ENCODE assay signal across 13 cellular contexts in the genomic region with DNA sequence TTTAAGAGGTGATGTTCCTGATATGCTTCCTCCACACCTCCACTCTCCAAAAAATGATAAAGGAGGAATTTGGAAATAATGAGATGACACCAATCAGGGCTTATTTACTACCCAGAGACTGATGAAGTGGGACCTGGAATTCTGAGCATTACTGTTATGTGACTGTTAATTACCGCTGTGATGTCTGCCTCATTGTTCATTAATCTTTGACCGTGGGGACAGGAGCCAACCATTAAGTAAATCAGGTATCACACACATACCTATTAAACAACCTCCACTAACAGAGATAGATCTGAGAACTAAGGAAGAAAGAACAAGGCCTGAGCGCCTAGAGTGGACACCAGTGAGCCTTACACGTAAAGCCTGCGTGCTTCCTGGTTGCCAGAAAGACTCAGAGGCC. TPM values are rescaled to one million over a fixed set of nuclear protein-coding genes. Genes with fewer than 3 reads are reported as not detected.
DNase-seq lines count a peak whose midpoint lies in the region; ATAC-seq and TF ChIP-seq lines count a peak whose summit lies in the region.
"Had no signal": no experiment of that assay in that cellular context is flagged by ENCODE, and none has a peak within 500 bp of the region (broad histone marks: within the 10 kb centered on the region; RNA-seq: fewer than 3 reads in every experiment).

No MANE protein-coding gene starts in this region.

- peaks cover 45% of the 10 kb centered on the region for H3K4me1 ChIP-seq in ACC112 (ENCODE audit: control insufficient read depth, insufficient read depth, low read length, unreplicated experiment)
- peaks cover 7% of the 10 kb centered on the region for H3K4me1 ChIP-seq in mesenchymal stem cell (ENCODE audit: control insufficient read depth, insufficient read depth, low read depth, low read length)

- ATAC-seq in HG02840 (IDR thresholded peaks at IDR 0.05; ENCODE audit: low FRiP score, unreplicated experiment) = no peak
- ATAC-seq in GM21786 (IDR thresholded peaks at IDR 0.05; ENCODE audit: unreplicated experiment) = no peak
- ATAC-seq: HCT116 had no signal

- no peak overlapping the region for H2BK12ac ChIP-seq in mesenchymal stem cell (ENCODE audit: low read length in 2 of 2)

- H3K27ac ChIP-seq in ACC112 (ENCODE audit: low read depth, low read length) (peak overlapping the region; percentile 78), WERI-Rb-1 (no peak overlapping the region), mesenchymal stem cell (ENCODE audit: low read length, poor library complexity, severe bottlenecking) (no peak overlapping the region)
- H3K27ac ChIP-seq: 22Rv1 had no signal

- H2AFZ ChIP-seq in ACC112 (ENCODE audit: low read length, unreplicated experiment) (no peak overlapping the region), mesenchymal stem cell (ENCODE audit: low read depth, low read length) (no peak overlapping the region)

- H3K9ac ChIP-seq in mesenchymal stem cell (ENCODE audit: low read length) = peak overlapping the region; percentile 56

- no peak overlapping the region for H2BK15ac ChIP-seq in mesenchymal stem cell (ENCODE audit: low read depth, poor library complexity, severe bottlenecking)

- H3K36me3 ChIP-seq in ACC112 (ENCODE audit: insufficient read depth, low read length) (no peaks in the 10 kb centered on the region), WERI-Rb-1 (no peaks in the 10 kb centered on the region), mesenchymal stem cell (ENCODE audit: control insufficient read depth in 1 of 2, insufficient read depth in 2 of 2, low read depth in 1 of 2, low read length in 2 of 2) (no peaks in the 10 kb centered on the region)

- no peak overlapping the region for H3K4me3 ChIP-seq in ACC112 (ENCODE audit: low read depth, low read length)
- H3K4me3 ChIP-seq in WERI-Rb-1 (ENCODE audit: low read depth, low read length) = no peak overlapping the region
- no peak overlapping the region for H3K4me3 ChIP-seq in mesenchymal stem cell (ENCODE audit: insufficient read depth in 1 of 2, low read depth in 1 of 2, low read length in 2 of 2)

- no peaks in the 10 kb centered on the region for H3K79me1 ChIP-seq in mesenchymal stem cell (replicated peaks; ENCODE audit: low read length, poor library complexity, severe bottlenecking)

- no peak overlapping the region for H3K4me2 ChIP-seq in mesenchymal stem cell (ENCODE audit: low read length, poor library complexity, severe bottlenecking)

- no peak overlapping the region for H3K18ac ChIP-seq in mesenchymal stem cell (ENCODE audit: low read depth in 1 of 2, low read length in 2 of 2)

- DNase-seq in WERI-Rb-1 (peak; percentile 23), mesenchymal stem cell (no peak), renal cortical epithelial cell (ENCODE audit: low read depth) (peak; percentile 33), SIG-M5 (lab: John Stamatoyannopoulos, UW) (no peak), NCI-H2196 treated with DMSO at 0.1 percent for 48 hours (lab: John Stamatoyannopoulos, UW; ENCODE audit: unreplicated experiment) (no peak)
- DNase-seq: C1 segment of cervical spinal cord; CD4-positive, alpha-beta T cell; DMS79 had no signal

- no peak overlapping the region for H3K14ac ChIP-seq in mesenchymal stem cell (ENCODE audit: low read length in 2 of 2)

- H3K9me3 ChIP-seq in WERI-Rb-1 (ENCODE audit: severe bottlenecking) = no peaks in the 10 kb centered on the region
- no peaks in the 10 kb centered on the region for H3K9me3 ChIP-seq in mesenchymal stem cell (ENCODE audit: control insufficient read depth, low read length)

- H3K27me3 ChIP-seq in ACC112 (ENCODE audit: insufficient read depth, low read length) (no peaks in the 10 kb centered on the region), WERI-Rb-1 (ENCODE audit: insufficient read depth, low read depth, severe bottlenecking) (no peaks in the 10 kb centered on the region), mesenchymal stem cell (ENCODE audit: control insufficient read depth in 1 of 2, insufficient read depth in 1 of 2, low read length in 2 of 2) (no peaks in the 10 kb centered on the region)

- no peak for TF ChIP-seq CTCF in WERI-Rb-1 (IDR thresholded peaks at IDR 0.05; ENCODE audit: low read depth, low read length)

- H3K23ac ChIP-seq in mesenchymal stem cell (ENCODE audit: low read length in 2 of 2) = no peak overlapping the region

- 86% methylated on average over 5 of the region's 5 CpGs for WGBS in mesenchymal stem cell

- H2BK120ac ChIP-seq in mesenchymal stem cell (ENCODE audit: low read depth, low read length) = no peak overlapping the region

- H3K4ac ChIP-seq in mesenchymal stem cell (ENCODE audit: low read depth in 1 of 2, low read length in 2 of 2) = no peak overlapping the region

- no peak overlapping the region for H4K91ac ChIP-seq in mesenchymal stem cell (ENCODE audit: low read length)

- H4K8ac ChIP-seq in mesenchymal stem cell (ENCODE audit: low read length) = no peak overlapping the region

- H2AK5ac ChIP-seq in mesenchymal stem cell (ENCODE audit: low read length, severe bottlenecking) = no peak overlapping the region

- no peak overlapping the region for H2BK5ac ChIP-seq in mesenchymal stem cell (ENCODE audit: low read depth, low read length, poor library complexity, severe bottlenecking)

- no peaks in the 10 kb centered on the region for H3K79me2 ChIP-seq in ACC112 (ENCODE audit: control insufficient read depth, insufficient read depth, low read length, unreplicated experiment)

RNA-seq across cellular contexts. Expression of a gene that starts 37.7 kb away (rescaled TPM):
- 11.5 TPM for polyA plus RNA-seq in mesenchymal stem cell (2013, experiment 1 of 2)
- 11.7 TPM for polyA plus RNA-seq in mesenchymal stem cell (2013, experiment 2 of 2)
- 34.6 and 39.9 TPM in 2 replicates for total RNA-seq in renal cortical epithelial cell

Comparison
In these comparisons a context has a peak if more than half of its experiments do, and no peak if none do; other contexts are left out.
1. DNase-seq: peak in WERI-Rb-1 (single experiment) and renal cortical epithelial cell (single experiment); none in mesenchymal stem cell (single experiment), SIG-M5 (single experiment) and NCI-H2196 treated with DMSO at 0.1 percent for 48 hours (single experiment).